In the genomic region with DNA sequence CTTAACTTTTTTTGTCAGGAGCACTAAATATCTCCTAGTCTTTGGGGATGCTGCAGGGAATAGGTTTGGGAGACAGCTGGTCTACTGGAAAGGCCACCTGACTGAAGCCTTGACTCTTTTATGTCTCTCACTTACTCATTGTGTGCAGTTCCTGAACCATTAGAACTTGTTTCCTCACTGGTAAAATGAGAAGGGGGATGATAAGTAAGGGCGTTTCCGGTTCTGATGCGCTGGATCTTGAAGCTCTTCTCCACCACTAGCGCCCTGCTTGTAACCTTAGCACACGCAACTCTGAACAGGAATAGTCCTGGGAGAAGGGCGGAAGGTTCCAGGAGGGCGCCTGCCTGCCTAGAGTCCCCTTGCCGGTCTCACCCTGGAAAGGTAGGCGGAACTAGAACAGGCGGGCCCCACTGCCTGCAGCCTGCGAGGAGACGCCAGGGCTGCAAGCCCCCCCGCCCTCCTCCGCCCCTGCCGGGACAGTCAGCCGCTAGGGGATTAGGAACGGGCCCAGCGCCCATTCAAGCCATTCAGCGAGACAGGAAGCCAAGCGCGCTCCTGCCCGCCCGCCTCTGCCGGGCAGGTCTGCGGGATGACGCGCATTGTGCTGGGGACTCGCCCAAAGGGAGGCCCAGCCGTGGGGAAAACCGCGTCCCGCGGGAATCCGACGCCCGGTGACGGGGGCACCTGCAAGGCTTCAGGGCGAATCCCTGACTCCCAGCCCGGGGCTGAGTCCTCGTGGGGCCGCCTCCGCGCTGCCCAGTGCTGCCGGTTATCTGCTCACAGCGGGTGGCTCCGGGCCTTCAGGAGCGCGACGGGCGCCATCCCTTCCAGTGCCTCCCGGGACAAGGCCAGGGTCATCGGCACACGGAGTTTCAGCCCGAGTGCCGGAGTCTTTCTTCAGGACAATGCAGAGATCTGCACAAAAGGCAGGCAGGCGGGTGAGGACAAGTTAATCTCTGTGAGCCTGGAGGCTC, we compare ENCODE assay signal across 1 cellular context.
TF ChIP-seq lines count a peak whose summit lies in the region.

No MANE protein-coding gene starts in this region.

TF ChIP-seq in K562, 482 proteins besides CTCF, POLR2A, EP300 and RAD21 (continued from another document and continues in another):
- TF ChIP-seq, protein P1, sequence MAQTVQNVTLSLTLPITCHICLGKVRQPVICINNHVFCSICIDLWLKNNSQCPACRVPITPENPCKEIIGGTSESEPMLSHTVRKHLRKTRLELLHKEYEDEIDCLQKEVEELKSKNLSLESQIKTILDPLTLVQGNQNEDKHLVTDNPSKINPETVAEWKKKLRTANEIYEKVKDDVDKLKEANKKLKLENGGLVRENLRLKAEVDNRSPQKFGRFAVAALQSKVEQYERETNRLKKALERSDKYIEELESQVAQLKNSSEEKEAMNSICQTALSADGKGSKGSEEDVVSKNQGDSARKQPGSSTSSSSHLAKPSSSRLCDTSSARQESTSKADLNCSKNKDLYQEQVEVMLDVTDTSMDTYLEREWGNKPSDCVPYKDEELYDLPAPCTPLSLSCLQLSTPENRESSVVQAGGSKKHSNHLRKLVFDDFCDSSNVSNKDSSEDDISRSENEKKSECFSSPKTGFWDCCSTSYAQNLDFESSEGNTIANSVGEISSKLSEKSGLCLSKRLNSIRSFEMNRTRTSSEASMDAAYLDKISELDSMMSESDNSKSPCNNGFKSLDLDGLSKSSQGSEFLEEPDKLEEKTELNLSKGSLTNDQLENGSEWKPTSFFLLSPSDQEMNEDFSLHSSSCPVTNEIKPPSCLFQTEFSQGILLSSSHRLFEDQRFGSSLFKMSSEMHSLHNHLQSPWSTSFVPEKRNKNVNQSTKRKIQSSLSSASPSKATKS (CRISPR knock-in tag; IDR thresholded peaks at IDR 0.05) = no peak
- TF ChIP-seq JUNB (CRISPR knock-in tag; conservative IDR thresholded peaks at IDR 0.05) (no peak), ARID1B (IDR thresholded peaks at IDR 0.05) (no peak), BRD4 (IDR thresholded peaks at IDR 0.05) (no peak), LEF1 (IDR thresholded peaks at IDR 0.05) (no peak), DACH1 (IDR thresholded peaks at IDR 0.05; ENCODE audit: partially characterized antibody) (no peak), ZNF740 (CRISPR knock-in tag; IDR thresholded peaks at IDR 0.05) (peak; percentile 48; the same call in 1 of the 2 replicates), ZNF740 (tag; IDR thresholded peaks at IDR 0.05) (no peak), SIN3B (IDR thresholded peaks at IDR 0.05; ENCODE audit: low read depth) (no peak), GTF2A2 (tag; IDR thresholded peaks at IDR 0.05) (no peak), ZNF561 (CRISPR knock-in tag; conservative IDR thresholded peaks at IDR 0.05) (no peak), MYBL2 (IDR thresholded peaks at IDR 0.05; ENCODE audit: low read depth) (no peak), MYBL2 (CRISPR knock-in tag; IDR thresholded peaks at IDR 0.05; ENCODE audit: borderline replicate concordance) (no peak), ZNF232 (CRISPR knock-in tag; IDR thresholded peaks at IDR 0.05) (no peak), TFAM (CRISPR knock-in tag; conservative IDR thresholded peaks at IDR 0.05) (no peak), FOXJ2 (tag; IDR thresholded peaks at IDR 0.05) (no peak), ZBTB17 (CRISPR knock-in tag; IDR thresholded peaks at IDR 0.05) (no peak), EHMT2 (IDR thresholded peaks at IDR 0.05) (no peak), ZNF407 (IDR thresholded peaks at IDR 0.05; ENCODE audit: low read depth) (no peak), BRCA1 (IDR thresholded peaks at IDR 0.05) (no peak), BRCA1 (CRISPR knock-in tag; IDR thresholded peaks at IDR 0.05) (no peak), CTBP1 (IDR thresholded peaks at IDR 0.05; ENCODE audit: borderline replicate concordance) (peak; percentile 53; the same call in 1 of the 2 replicates), CXXC5 (CRISPR knock-in tag; IDR thresholded peaks at IDR 0.05) (no peak; the same call in 1 of the 2 replicates), FOXA3 (CRISPR knock-in tag; conservative IDR thresholded peaks at IDR 0.05 in 1 of 2, IDR thresholded peaks at IDR 0.05 in 1 of 2) (no peak), NBN (IDR thresholded peaks at IDR 0.05; ENCODE audit: low read depth) (no peak), CC2D1A (IDR thresholded peaks at IDR 0.05) (no peak)
- TF ChIP-seq, protein P2, sequence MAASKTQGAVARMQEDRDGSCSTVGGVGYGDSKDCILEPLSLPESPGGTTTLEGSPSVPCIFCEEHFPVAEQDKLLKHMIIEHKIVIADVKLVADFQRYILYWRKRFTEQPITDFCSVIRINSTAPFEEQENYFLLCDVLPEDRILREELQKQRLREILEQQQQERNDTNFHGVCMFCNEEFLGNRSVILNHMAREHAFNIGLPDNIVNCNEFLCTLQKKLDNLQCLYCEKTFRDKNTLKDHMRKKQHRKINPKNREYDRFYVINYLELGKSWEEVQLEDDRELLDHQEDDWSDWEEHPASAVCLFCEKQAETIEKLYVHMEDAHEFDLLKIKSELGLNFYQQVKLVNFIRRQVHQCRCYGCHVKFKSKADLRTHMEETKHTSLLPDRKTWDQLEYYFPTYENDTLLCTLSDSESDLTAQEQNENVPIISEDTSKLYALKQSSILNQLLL (CRISPR knock-in tag; IDR thresholded peaks at IDR 0.05; ENCODE audit: borderline replicate concordance) = no peak
- TF ChIP-seq, protein P3, sequence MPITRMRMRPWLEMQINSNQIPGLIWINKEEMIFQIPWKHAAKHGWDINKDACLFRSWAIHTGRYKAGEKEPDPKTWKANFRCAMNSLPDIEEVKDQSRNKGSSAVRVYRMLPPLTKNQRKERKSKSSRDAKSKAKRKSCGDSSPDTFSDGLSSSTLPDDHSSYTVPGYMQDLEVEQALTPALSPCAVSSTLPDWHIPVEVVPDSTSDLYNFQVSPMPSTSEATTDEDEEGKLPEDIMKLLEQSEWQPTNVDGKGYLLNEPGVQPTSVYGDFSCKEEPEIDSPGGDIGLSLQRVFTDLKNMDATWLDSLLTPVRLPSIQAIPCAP (CRISPR knock-in tag; IDR thresholded peaks at IDR 0.05; ENCODE audit: borderline replicate concordance) = no peak
- TF ChIP-seq, protein P4, sequence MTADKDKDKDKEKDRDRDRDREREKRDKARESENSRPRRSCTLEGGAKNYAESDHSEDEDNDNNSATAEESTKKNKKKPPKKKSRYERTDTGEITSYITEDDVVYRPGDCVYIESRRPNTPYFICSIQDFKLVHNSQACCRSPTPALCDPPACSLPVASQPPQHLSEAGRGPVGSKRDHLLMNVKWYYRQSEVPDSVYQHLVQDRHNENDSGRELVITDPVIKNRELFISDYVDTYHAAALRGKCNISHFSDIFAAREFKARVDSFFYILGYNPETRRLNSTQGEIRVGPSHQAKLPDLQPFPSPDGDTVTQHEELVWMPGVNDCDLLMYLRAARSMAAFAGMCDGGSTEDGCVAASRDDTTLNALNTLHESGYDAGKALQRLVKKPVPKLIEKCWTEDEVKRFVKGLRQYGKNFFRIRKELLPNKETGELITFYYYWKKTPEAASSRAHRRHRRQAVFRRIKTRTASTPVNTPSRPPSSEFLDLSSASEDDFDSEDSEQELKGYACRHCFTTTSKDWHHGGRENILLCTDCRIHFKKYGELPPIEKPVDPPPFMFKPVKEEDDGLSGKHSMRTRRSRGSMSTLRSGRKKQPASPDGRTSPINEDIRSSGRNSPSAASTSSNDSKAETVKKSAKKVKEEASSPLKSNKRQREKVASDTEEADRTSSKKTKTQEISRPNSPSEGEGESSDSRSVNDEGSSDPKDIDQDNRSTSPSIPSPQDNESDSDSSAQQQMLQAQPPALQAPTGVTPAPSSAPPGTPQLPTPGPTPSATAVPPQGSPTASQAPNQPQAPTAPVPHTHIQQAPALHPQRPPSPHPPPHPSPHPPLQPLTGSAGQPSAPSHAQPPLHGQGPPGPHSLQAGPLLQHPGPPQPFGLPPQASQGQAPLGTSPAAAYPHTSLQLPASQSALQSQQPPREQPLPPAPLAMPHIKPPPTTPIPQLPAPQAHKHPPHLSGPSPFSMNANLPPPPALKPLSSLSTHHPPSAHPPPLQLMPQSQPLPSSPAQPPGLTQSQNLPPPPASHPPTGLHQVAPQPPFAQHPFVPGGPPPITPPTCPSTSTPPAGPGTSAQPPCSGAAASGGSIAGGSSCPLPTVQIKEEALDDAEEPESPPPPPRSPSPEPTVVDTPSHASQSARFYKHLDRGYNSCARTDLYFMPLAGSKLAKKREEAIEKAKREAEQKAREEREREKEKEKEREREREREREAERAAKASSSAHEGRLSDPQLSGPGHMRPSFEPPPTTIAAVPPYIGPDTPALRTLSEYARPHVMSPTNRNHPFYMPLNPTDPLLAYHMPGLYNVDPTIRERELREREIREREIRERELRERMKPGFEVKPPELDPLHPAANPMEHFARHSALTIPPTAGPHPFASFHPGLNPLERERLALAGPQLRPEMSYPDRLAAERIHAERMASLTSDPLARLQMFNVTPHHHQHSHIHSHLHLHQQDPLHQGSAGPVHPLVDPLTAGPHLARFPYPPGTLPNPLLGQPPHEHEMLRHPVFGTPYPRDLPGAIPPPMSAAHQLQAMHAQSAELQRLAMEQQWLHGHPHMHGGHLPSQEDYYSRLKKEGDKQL (CRISPR knock-in tag; IDR thresholded peaks at IDR 0.05; ENCODE audit: borderline replicate concordance) = no peak
